In genomic region chr7:2520808-2521146, GRCh38 we compare ENCODE assay signal across 8 cellular contexts.
A peak's percentile ranks its signal among the peaks of the same experiment; 100 is the strongest.
DNase-seq lines count a peak whose midpoint lies in the region; ATAC-seq and TF ChIP-seq lines count a peak whose summit lies in the region.

No MANE protein-coding gene starts in this region.

- peak; percentile 35 for DNase-seq in ACHN
- DNase-seq in brain microvascular endothelial cell, result no peak
- DNase-seq in GM20000 (ENCODE audit: low spot score), result no peak
- DNase-seq in iPS-NIHi7 (ENCODE audit: extremely low spot score), result no peak
- no peak for DNase-seq in iPS-NIHi11 (ENCODE audit: low spot score)

- TF ChIP-seq CTCF in brain microvascular endothelial cell (IDR thresholded peaks at IDR 0.05; ENCODE audit: low read depth, low read length, missing control alignments) (no peak), GM20000 (IDR thresholded peaks at IDR 0.05; ENCODE audit: extremely low read depth, missing control alignments) (no peak)

- H3K4me3 ChIP-seq in HUES48 (ENCODE audit: low read depth, low read length) (peak overlapping the region; percentile 69), brain microvascular endothelial cell (ENCODE audit: low read depth, low read length) (peak overlapping the region; percentile 65), muscle layer of duodenum (ENCODE audit: low read depth in 1 of 2, low read length in 2 of 2) (peak overlapping the region; percentile 55 to 64)

- H3K4me1 ChIP-seq in HUES48 (ENCODE audit: control insufficient read depth, insufficient read depth, low read length) (peaks cover 65% of the 10 kb centered on the region), muscle layer of duodenum (ENCODE audit: control insufficient read depth in 1 of 2, insufficient read depth in 2 of 2, low read length in 2 of 2) (peaks cover 9 to 65% of the 10 kb centered on the region in 2 donors)

- H3K36me3 ChIP-seq in HUES48 (ENCODE audit: control insufficient read depth, insufficient read depth, low read length), result peaks cover 6% of the 10 kb centered on the region; the same call in 1 of the 2 replicates
- peaks cover 5% of the 10 kb centered on the region for H3K36me3 ChIP-seq in brain microvascular endothelial cell (replicated peaks)
- H3K36me3 ChIP-seq in muscle layer of duodenum (ENCODE audit: control insufficient read depth in 1 of 2, insufficient read depth in 2 of 2, low read length in 2 of 2), result no peaks in the 10 kb centered on the region

- H3K27me3 ChIP-seq in HUES48 (ENCODE audit: control insufficient read depth, insufficient read depth, low read length), result peaks cover 38% of the 10 kb centered on the region
- no peaks in the 10 kb centered on the region for H3K27me3 ChIP-seq in brain microvascular endothelial cell (replicated peaks)
- no peaks in the 10 kb centered on the region for H3K27me3 ChIP-seq in muscle layer of duodenum (ENCODE audit: low read depth, low read length)

- H3K9ac ChIP-seq in HUES48 (ENCODE audit: low read depth, low read length), result no peak overlapping the region

- no peak for ATAC-seq in GM21526 (IDR thresholded peaks at IDR 0.05; ENCODE audit: low FRiP score, unreplicated experiment)

- H3K27ac ChIP-seq in HUES48 (ENCODE audit: low read depth, low read length), result no peak overlapping the region
- H3K27ac ChIP-seq in brain microvascular endothelial cell, result no peak overlapping the region
- H3K27ac ChIP-seq in muscle layer of duodenum (ENCODE audit: low read length), result peak overlapping the region; percentile 43

- in situ Hi-C loops in ACHN (cut with HindIII; ENCODE audit: low pct_ligation_motif_present, low pct_unique_long_range_greater_than_20kb, low sequenced_read_pairs) (no loop called here), brain microvascular endothelial cell (cut with HindIII; ENCODE audit: low pct_ligation_motif_present, low sequenced_read_pairs) (no loop called here)

- no peaks in the 10 kb centered on the region for H3K9me3 ChIP-seq in HUES48 (ENCODE audit: control insufficient read depth, insufficient read depth, low read length)
- no peaks in the 10 kb centered on the region for H3K9me3 ChIP-seq in muscle layer of duodenum (ENCODE audit: control insufficient read depth in 1 of 2, low read length in 2 of 2)
